In the genomic region with DNA sequence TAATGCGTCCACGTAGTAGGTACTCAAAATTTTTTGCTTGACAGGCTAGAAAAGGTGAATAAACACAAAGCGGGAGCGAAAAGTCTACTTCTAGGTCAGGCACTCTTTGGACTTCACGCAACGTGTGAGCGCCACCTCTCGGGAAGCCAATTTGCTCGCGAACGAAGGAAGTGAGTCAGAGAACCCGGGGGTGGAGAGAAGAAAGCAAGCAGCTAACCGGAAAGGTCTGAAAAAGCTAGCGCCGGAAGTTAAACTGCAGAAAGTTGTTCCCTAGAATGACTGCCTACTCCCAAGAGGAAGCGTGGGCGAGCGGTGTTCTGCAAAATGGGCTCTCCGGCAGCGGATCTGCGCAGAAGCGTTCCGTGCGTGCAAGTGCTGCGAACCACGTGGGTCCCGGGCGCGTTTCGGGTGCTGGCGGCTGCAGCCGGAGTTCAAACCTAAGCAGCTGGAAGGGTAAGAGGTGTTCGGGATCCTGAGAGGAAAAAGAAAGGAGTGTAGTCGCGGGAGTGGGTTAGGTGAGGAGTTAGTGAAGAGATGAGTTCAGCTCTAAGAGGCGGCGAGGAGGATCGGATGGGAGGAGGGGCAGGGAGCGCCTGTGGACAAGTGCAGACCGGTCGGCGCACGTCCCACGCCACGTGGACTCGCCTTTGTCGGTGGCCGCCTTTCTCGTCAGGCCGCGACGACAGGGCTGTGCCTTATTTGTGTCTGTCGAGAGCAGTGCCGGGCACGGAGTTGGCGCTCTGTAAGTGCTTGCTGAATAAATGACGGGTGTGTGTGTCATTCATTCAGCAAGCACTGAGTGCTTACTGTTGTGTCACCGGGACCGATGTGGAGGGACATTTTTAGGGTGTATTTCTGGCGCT, we compare ENCODE assay signal across 1 cellular context.
TF ChIP-seq lines count a peak whose summit lies in the region.

Gene NME1, plus strand, starts transcription at position 350 of the 863 bp plus-strand sequence. CDS start 2,096 bp downstream, outside the sequence.

TF ChIP-seq in K562, 482 proteins besides CTCF, POLR2A, EP300 and RAD21 (continued from another document and continues in another):
- TF ChIP-seq TEAD1 (CRISPR knock-in tag; IDR thresholded peaks at IDR 0.05) (peak in 1 of 2 experiments; percentile 83; a peak in 2 of 4 replicates), UBTF (IDR thresholded peaks at IDR 0.05; ENCODE audit: borderline replicate concordance in 1 of 2, low read depth in 2 of 2, low read length in 2 of 2) (0 out of 4 replicates have a peak, but pooled peaks have one; percentile 37 to 82), GTF2A2 (tag; IDR thresholded peaks at IDR 0.05) (no peak), PHB (CRISPR knock-in tag; IDR thresholded peaks at IDR 0.05) (no peak), ZBTB40 (IDR thresholded peaks at IDR 0.05) (peak; percentile 100), ZBTB40 (CRISPR knock-in tag; IDR thresholded peaks at IDR 0.05) (no peak; the same call in 1 of the 2 replicates), LCOR (CRISPR knock-in tag; IDR thresholded peaks at IDR 0.05) (peak; percentile 74), ZNF57 (CRISPR knock-in tag; IDR thresholded peaks at IDR 0.05) (no peak), NR2C2 (CRISPR knock-in tag; IDR thresholded peaks at IDR 0.05) (peak; percentile 93), NR2C2 (tag; IDR thresholded peaks at IDR 0.05) (peak; percentile 97), TBP (optimal IDR thresholded peaks at IDR 0.05; ENCODE audit: low read depth, low read length) (peak; percentile 96), NCOA4 (IDR thresholded peaks at IDR 0.05; ENCODE audit: partially characterized antibody) (no peak), CREB5 (CRISPR knock-in tag; IDR thresholded peaks at IDR 0.05) (no peak), TAF15 (IDR thresholded peaks at IDR 0.05; ENCODE audit: low read depth, low read length) (no peak), POLR2B (IDR thresholded peaks at IDR 0.05; ENCODE audit: low read depth, partially characterized antibody) (peak; percentile 88), ZNF197 (CRISPR knock-in tag; IDR thresholded peaks at IDR 0.05; ENCODE audit: low read depth) (0 out of 2 replicates have a peak, but pooled peaks have one; percentile 31), NUFIP1 (IDR thresholded peaks at IDR 0.05; ENCODE audit: partially characterized antibody) (no peak), NFIC (IDR thresholded peaks at IDR 0.05) (peak; percentile 80), GTF2F1 (IDR thresholded peaks at IDR 0.05; ENCODE audit: low read depth, low read length) (peak; percentile 90), TBL1XR1 (IDR thresholded peaks at IDR 0.05; ENCODE audit: low read length in 2 of 2) (peak; percentile 90 to 95; a peak in 3 of 4 replicates), HNRNPUL1 (IDR thresholded peaks at IDR 0.05; ENCODE audit: low read length) (no peak), ETV1 (tag; conservative IDR thresholded peaks at IDR 0.05; ENCODE audit: low read depth) (peak; percentile 95), CAMTA2 (CRISPR knock-in tag; conservative IDR thresholded peaks at IDR 0.05) (no peak), SPI1 (IDR thresholded peaks at IDR 0.05; ENCODE audit: borderline replicate concordance, low read depth, low read length) (peak; percentile 75), BMI1 (IDR thresholded peaks at IDR 0.05; ENCODE audit: low read length) (peak; percentile 66), E2F4 (CRISPR knock-in tag; IDR thresholded peaks at IDR 0.05; ENCODE audit: low read depth) (peak; percentile 72), CTBP1 (IDR thresholded peaks at IDR 0.05; ENCODE audit: borderline replicate concordance) (peak; percentile 93), SREBF1 (IDR thresholded peaks at IDR 0.05; ENCODE audit: borderline replicate concordance, low read depth, low read length) (peak; percentile 89), TSHZ1 (CRISPR knock-in tag; IDR thresholded peaks at IDR 0.05) (no peak), ZNF76 (CRISPR knock-in tag; IDR thresholded peaks at IDR 0.05; ENCODE audit: borderline replicate concordance) (no peak; the same call in 1 of the 2 replicates), KAT7 (CRISPR knock-in tag; IDR thresholded peaks at IDR 0.05; ENCODE audit: borderline replicate concordance) (peak; percentile 98), TEAD2 (tag; IDR thresholded peaks at IDR 0.05) (no peak), ASH1L (IDR thresholded peaks at IDR 0.05; ENCODE audit: borderline replicate concordance, low read depth, partially characterized antibody) (peak; percentile 14), TCF7 (IDR thresholded peaks at IDR 0.05; ENCODE audit: borderline replicate concordance) (peak; percentile 91), BACH1 (tag; IDR thresholded peaks at IDR 0.05) (no peak; the same call in 1 of the 2 replicates), HCFC1 (IDR thresholded peaks at IDR 0.05; ENCODE audit: low read depth, low read length) (peak; percentile 94), ZNF133 (CRISPR knock-in tag; IDR thresholded peaks at IDR 0.05) (no peak)
- TF ChIP-seq, protein P1, sequence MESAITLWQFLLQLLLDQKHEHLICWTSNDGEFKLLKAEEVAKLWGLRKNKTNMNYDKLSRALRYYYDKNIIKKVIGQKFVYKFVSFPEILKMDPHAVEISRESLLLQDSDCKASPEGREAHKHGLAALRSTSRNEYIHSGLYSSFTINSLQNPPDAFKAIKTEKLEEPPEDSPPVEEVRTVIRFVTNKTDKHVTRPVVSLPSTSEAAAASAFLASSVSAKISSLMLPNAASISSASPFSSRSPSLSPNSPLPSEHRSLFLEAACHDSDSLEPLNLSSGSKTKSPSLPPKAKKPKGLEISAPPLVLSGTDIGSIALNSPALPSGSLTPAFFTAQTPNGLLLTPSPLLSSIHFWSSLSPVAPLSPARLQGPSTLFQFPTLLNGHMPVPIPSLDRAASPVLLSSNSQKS (CRISPR knock-in tag; IDR thresholded peaks at IDR 0.05) = no peak
